8 cellular contexts compared by ENCODE assay signal in the genomic region with DNA sequence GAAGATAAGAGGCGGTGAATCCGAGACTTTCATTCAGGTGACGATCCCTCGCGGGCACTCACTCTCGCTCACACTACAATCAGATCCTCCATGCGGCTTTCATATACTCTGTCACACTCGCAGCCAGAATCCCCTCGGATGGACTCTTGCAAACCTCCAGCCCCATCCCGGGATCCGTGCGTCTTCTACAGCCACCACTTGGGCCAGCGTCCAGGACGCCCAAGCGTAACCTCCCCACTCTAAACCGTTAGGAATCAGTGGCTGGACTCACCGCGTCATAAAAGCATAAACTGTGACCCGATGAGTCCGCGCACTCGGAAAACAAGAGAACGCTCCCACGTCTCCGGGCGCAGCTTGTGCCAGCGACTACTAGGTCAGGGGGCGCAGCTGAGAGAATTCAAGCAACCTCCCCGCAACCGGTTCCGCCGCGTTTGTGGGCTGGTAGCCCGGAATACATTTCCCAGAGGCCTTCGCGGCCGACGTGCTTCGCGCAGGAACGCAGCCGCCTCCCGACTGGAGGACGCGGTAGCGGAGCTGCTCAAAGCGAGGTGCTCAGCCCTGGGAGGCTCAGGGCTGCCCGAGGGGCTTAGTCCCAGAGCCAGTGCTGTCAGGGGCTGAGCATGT. TPM values are rescaled to one million over a fixed set of nuclear protein-coding genes. Genes with fewer than 3 reads are reported as not detected.
A peak's percentile ranks its signal among the peaks of the same experiment; 100 is the strongest.
DNase-seq lines count a peak whose midpoint lies in the region; ATAC-seq and TF ChIP-seq lines count a peak whose summit lies in the region.

No MANE protein-coding gene starts in this region.

- H3K4me1 ChIP-seq in duodenal mucosa (ENCODE audit: control insufficient read depth in 1 of 2, insufficient read depth in 2 of 2, low read length in 2 of 2) (no peaks in the 10 kb centered on the region), liver (ENCODE audit: control insufficient read depth in 4 of 4, insufficient read depth in 4 of 4, low read length in 3 of 4) (peaks cover 0 to 1% (median 0%) of the 10 kb centered on the region in 4 donors)

- H3K27me3 ChIP-seq in duodenal mucosa (ENCODE audit: control insufficient read depth in 1 of 2, insufficient read depth in 2 of 2, low read length in 2 of 2) (no peaks in the 10 kb centered on the region), liver (ENCODE audit: control insufficient read depth in 4 of 4, insufficient read depth in 4 of 4, low read length in 3 of 4) (no peaks in the 10 kb centered on the region)

- H3K27ac ChIP-seq in duodenal mucosa (ENCODE audit: low read depth, low read length) (peak overlapping the region; percentile 32), liver (ENCODE audit: low read depth in 1 of 2, low read length in 2 of 2) (peak overlapping the region in 1 of 2 donors; percentile 49)

- H3K36me3 Mint-ChIP-seq in activated CD8-positive, alpha-beta T cell treated with anti-CD3 and anti-CD28 coated beads for 36 hours (ENCODE audit: low read depth) = peaks cover 34% of the 10 kb centered on the region

- ATAC-seq in activated CD8-positive, alpha-beta T cell treated with anti-CD3 and anti-CD28 coated beads for 36 hours = peak; percentile 92
- no peak for ATAC-seq in HG02981 (IDR thresholded peaks at IDR 0.05; ENCODE audit: unreplicated experiment)
- no peak for ATAC-seq in HG03139 (IDR thresholded peaks at IDR 0.05; ENCODE audit: unreplicated experiment)

- H3K9ac ChIP-seq in duodenal mucosa (ENCODE audit: low read depth in 1 of 2, low read length in 2 of 2) (peak overlapping the region; percentile 29 to 47), liver (ENCODE audit: low read depth in 1 of 2, low read length in 2 of 2) (peak overlapping the region in 1 of 2 donors; percentile 58)

- intact Hi-C loops in activated CD8-positive, alpha-beta T cell treated with anti-CD3 and anti-CD28 coated beads for 36 hours (cut with micrococcal nuclease) = no loop called here

- peaks cover 7 to 8% of the 10 kb centered on the region in 2 donors for H3K9me3 ChIP-seq in duodenal mucosa (ENCODE audit: control insufficient read depth in 1 of 2, low read length in 2 of 2)
- H3K9me3 ChIP-seq in liver (ENCODE audit: control insufficient read depth in 4 of 4, low read length in 3 of 4) = peaks cover 12 to 32% (median 17%) of the 10 kb centered on the region in 4 donors

- no peaks in the 10 kb centered on the region for H3K27me3 Mint-ChIP-seq in activated CD8-positive, alpha-beta T cell treated with anti-CD3 and anti-CD28 coated beads for 36 hours

- CTCF ChIA-PET in activated CD8-positive, alpha-beta T cell treated with anti-CD3 and anti-CD28 coated beads for 36 hours (lab: Charles Lee) = no interaction called here

- H3K4me3 ChIP-seq in duodenal mucosa (ENCODE audit: low read depth in 1 of 2, low read length in 2 of 2) (peak overlapping the region; percentile 76 to 82), liver (ENCODE audit: low read depth in 1 of 3, low read length in 3 of 3) (peak overlapping the region; percentile 18 to 61 (median 42))

- WGBS in liver = 3% methylated on average over 48 of the region's 48 CpGs

- DNase-seq in DMS79 (lab: John Stamatoyannopoulos, UW) (peak; percentile 64), NCI-H1930 (lab: John Stamatoyannopoulos, UW) (peak; percentile 81 to 84)
- DNase-seq in activated CD8-positive, alpha-beta T cell treated with anti-CD3 and anti-CD28 coated beads for 36 hours = peak; percentile 90
- DNase-seq in stimulated activated CD4-positive, alpha-beta T cell treated with anti-CD3 and anti-CD28 coated beads, Interleukin-1b, Interleukin-23, amount 100 ng/mL, for 48 hours = peak; percentile 81

- H3K27ac Mint-ChIP-seq in activated CD8-positive, alpha-beta T cell treated with anti-CD3 and anti-CD28 coated beads for 36 hours = peak overlapping the region; percentile 96

- H3K36me3 ChIP-seq in duodenal mucosa (ENCODE audit: control insufficient read depth in 1 of 2, insufficient read depth in 2 of 2, low read length in 2 of 2) (peaks cover 7 to 8% of the 10 kb centered on the region in 2 donors), liver (ENCODE audit: control insufficient read depth in 4 of 4, insufficient read depth in 3 of 4, low read depth in 1 of 4, low read length in 3 of 4) (no peaks in the 10 kb centered on the region)

- H3K4me1 Mint-ChIP-seq in activated CD8-positive, alpha-beta T cell treated with anti-CD3 and anti-CD28 coated beads for 36 hours (ENCODE audit: low read depth) = peaks cover 9% of the 10 kb centered on the region

- POLR2A ChIA-PET in activated CD8-positive, alpha-beta T cell treated with anti-CD3 and anti-CD28 coated beads for 36 hours (lab: Charles Lee) = interaction anchor here (1.2 to 1.8 kb wide), 3 partner anchors 27 to 1477 kb away, joined by 3 to 6 read pairs (median 3); a partner anchor contains a TSS

- no peak for TF ChIP-seq CTCF in activated CD8-positive, alpha-beta T cell treated with anti-CD3 and anti-CD28 coated beads for 36 hours (IDR thresholded peaks at IDR 0.05)
- TF ChIP-seq CTCF in liver (IDR thresholded peaks at IDR 0.05; ENCODE audit: low read depth, low read length, missing input control) = no peak

- H3K9me3 Mint-ChIP-seq in activated CD8-positive, alpha-beta T cell treated with anti-CD3 and anti-CD28 coated beads for 36 hours = peaks cover 13% of the 10 kb centered on the region

- TF ChIP-seq RAD21 in liver (IDR thresholded peaks at IDR 0.05) = peak; percentile 11 to 34

- peak overlapping the region; percentile 85 for H3K4me3 Mint-ChIP-seq in activated CD8-positive, alpha-beta T cell treated with anti-CD3 and anti-CD28 coated beads for 36 hours

TF ChIP-seq in liver, 16 proteins besides CTCF, POLR2A, EP300 and RAD21:
- TF ChIP-seq NR2F2 (IDR thresholded peaks at IDR 0.05) (no peak), FOXA2 (IDR thresholded peaks at IDR 0.05) (no peak), GABPA (IDR thresholded peaks at IDR 0.05 in 1 of 2, conservative IDR thresholded peaks at IDR 0.05 in 1 of 2) (no peak), FOXA1 (IDR thresholded peaks at IDR 0.05) (no peak), HNF4A (conservative IDR thresholded peaks at IDR 0.05) (no peak), YY1 (IDR thresholded peaks at IDR 0.05) (peak; percentile 35), SP1 (IDR thresholded peaks at IDR 0.05) (peak; percentile 17), EGR1 (IDR thresholded peaks at IDR 0.05; ENCODE audit: low read depth in 2 of 2) (no peak), RXRA (IDR thresholded peaks at IDR 0.05) (peak in 1 of 2 donors; percentile 12), HNF4G (IDR thresholded peaks at IDR 0.05) (no peak), TAF1 (conservative IDR thresholded peaks at IDR 0.05) (no peak)
- TF ChIP-seq, protein P1, sequence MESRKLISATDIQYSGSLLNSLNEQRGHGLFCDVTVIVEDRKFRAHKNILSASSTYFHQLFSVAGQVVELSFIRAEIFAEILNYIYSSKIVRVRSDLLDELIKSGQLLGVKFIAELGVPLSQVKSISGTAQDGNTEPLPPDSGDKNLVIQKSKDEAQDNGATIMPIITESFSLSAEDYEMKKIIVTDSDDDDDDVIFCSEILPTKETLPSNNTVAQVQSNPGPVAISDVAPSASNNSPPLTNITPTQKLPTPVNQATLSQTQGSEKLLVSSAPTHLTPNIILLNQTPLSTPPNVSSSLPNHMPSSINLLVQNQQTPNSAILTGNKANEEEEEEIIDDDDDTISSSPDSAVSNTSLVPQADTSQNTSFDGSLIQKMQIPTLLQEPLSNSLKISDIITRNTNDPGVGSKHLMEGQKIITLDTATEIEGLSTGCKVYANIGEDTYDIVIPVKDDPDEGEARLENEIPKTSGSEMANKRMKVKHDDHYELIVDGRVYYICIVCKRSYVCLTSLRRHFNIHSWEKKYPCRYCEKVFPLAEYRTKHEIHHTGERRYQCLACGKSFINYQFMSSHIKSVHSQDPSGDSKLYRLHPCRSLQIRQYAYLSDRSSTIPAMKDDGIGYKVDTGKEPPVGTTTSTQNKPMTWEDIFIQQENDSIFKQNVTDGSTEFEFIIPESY (IDR thresholded peaks at IDR 0.05) = no peak
- TF ChIP-seq, protein P2, sequence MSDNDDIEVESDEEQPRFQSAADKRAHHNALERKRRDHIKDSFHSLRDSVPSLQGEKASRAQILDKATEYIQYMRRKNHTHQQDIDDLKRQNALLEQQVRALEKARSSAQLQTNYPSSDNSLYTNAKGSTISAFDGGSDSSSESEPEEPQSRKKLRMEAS (IDR thresholded peaks at IDR 0.05) = no peak
- TF ChIP-seq, protein P3, sequence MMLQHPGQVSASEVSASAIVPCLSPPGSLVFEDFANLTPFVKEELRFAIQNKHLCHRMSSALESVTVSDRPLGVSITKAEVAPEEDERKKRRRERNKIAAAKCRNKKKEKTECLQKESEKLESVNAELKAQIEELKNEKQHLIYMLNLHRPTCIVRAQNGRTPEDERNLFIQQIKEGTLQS (IDR thresholded peaks at IDR 0.05) = no peak

RNA-seq across cellular contexts. Expression of a gene that starts 27.6 kb away (rescaled TPM):
- total RNA-seq in activated CD8-positive, alpha-beta T cell treated with anti-CD3 and anti-CD28 coated beads for 36 hours = 1 to 10 TPM; 7.4 to 7.8 TPM
- 1 to 10 TPM in 1 of 2 donors, under 1 TPM in 1; 0.84 to 2.6 TPM for total RNA-seq in liver
- polyA plus RNA-seq in liver = under 1 TPM; 0.22 to 0.28 TPM

RNA-seq across cellular contexts. Expression of a gene that starts 36.7 kb away (rescaled TPM):
- total RNA-seq in activated CD8-positive, alpha-beta T cell treated with anti-CD3 and anti-CD28 coated beads for 36 hours = 1 to 10 TPM; 9.0 to 9.7 TPM
- total RNA-seq in liver = 1 to 10 TPM; 5.6 to 5.8 TPM
- polyA plus RNA-seq in liver = 1 to 10 TPM in 1 of 2 donors, under 1 TPM in 1; 0.74 to 1.3 TPM
